Comparison of ENCODE assay signal across 12 cellular contexts in the genomic region with DNA sequence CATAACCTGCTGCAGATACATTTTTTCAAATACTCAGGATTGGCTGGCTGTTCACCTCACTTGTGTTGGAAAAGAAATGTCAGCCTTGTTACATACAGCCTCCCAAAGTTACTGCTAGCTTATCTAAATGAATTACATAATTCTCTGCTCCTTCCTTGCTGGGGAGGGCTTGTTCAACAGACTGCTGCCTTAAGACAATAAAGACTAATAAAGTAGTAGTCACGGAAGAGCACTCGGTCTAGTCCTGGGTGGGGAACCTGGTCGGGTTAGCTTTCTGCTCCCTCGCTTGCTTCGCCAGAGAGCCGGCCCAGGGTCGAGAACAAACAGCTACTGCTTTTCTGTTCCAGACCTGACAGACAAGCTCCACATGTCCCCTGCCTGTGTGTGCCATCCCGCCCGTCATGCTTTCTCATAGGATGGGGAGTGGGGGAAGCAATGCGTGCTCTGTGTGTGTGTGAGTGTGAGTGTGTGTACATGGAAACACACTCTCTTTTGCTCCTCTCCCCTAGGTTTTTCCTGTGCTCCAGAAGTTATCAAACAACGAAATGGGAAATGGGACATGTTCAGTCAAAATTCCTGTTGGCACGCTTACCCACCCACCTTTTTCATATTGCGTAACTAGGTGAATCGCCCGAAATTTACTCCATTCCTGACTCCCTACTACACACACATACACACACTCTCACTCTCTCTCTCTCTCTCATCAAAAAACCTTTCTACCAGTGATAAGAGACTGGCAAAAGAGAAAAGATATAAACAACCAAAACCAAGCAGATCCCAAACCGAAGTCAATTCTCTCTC. TPM values are rescaled to one million over a fixed set of nuclear protein-coding genes. Genes with fewer than 3 reads are reported as not detected.
DNase-seq lines count a peak whose midpoint lies in the region; ATAC-seq and TF ChIP-seq lines count a peak whose summit lies in the region.
"Had no signal": no experiment of that assay in that cellular context is flagged by ENCODE, and none has a peak within 500 bp of the region (broad histone marks: within the 10 kb centered on the region; RNA-seq: fewer than 3 reads in every experiment).

No MANE protein-coding gene starts in this region.

- no peak overlapping the region for H3K27ac Mint-ChIP-seq in activated CD4-positive, alpha-beta T cell treated with anti-CD3 and anti-CD28 coated beads, Interleukin-2, amount 10 ng/mL, durations not matched to agents 24 days and 14 days
- H3K27ac Mint-ChIP-seq in endothelial cell (ENCODE audit: unreplicated experiment), result no peak overlapping the region
- H3K27ac Mint-ChIP-seq in naive thymus-derived CD8-positive, alpha-beta T cell, result peak overlapping the region in 2 of 10 donors; percentile 38 to 47
- no peak overlapping the region for H3K27ac Mint-ChIP-seq in activated CD8-positive, alpha-beta memory T cell treated with anti-CD3 and anti-CD28 coated beads, Interleukin-2, amount 10 ng/mL, durations not matched to agents 7 days and 5 days

- H3K4me3 ChIP-seq in tibial nerve (peak overlapping the region; percentile 46 to 76 (median 57)), Peyer's patch (peak overlapping the region in 1 of 4 donors; percentile 52)

- ATAC-seq in naive thymus-derived CD8-positive, alpha-beta T cell, result no peak
- ATAC-seq in activated CD8-positive, alpha-beta memory T cell treated with anti-CD3 and anti-CD28 coated beads, Interleukin-2, amount 10 ng/mL, durations not matched to agents 7 days and 5 days, result no peak

- CTCF ChIA-PET in activated CD8-positive, alpha-beta memory T cell treated with anti-CD3 and anti-CD28 coated beads, Interleukin-2, amount 10 ng/mL, durations not matched to agents 7 days and 5 days (lab: Charles Lee), result interaction anchor here (1.4 kb wide), 1 partner anchor 9 kb away, joined by 3 read pairs; no protein-coding TSS in a partner anchor

- H3K27me3 ChIP-seq in tibial nerve (peaks cover 0 to 4% of the 10 kb centered on the region in 2 donors), Peyer's patch (peaks cover 0 to 7% of the 10 kb centered on the region in 2 donors)

- POLR2A ChIA-PET in naive thymus-derived CD8-positive, alpha-beta T cell (lab: Charles Lee), result no interaction called here

- H3K36me3 ChIP-seq in tibial nerve, result no peaks in the 10 kb centered on the region
- H3K36me3 ChIP-seq in Peyer's patch, result no peaks in the 10 kb centered on the region

- DNase-seq in activated CD4-positive, alpha-beta T cell treated with anti-CD3 and anti-CD28 coated beads, Interleukin-2, amount 10 ng/mL, durations not matched to agents 24 days and 14 days, result no peak
- no peak for DNase-seq in activated CD4-positive, alpha-beta T cell treated with anti-CD3 and anti-CD28 coated beads for 1 hour
- DNase-seq in endothelial cell (ENCODE audit: low spot score) (no peak), tibial nerve (ENCODE audit: low spot score in 2 of 2) (no peak), Peyer's patch (no peak), superior temporal gyrus (ENCODE audit: extremely low spot score) (no peak)
- DNase-seq in naive thymus-derived CD8-positive, alpha-beta T cell, result no peak
- DNase-seq in activated CD8-positive, alpha-beta memory T cell treated with anti-CD3 and anti-CD28 coated beads, Interleukin-2, amount 10 ng/mL, durations not matched to agents 7 days and 5 days, result no peak
- DNase-seq: NCI-H2029 had no signal

- TF ChIP-seq EP300 in tibial nerve (IDR thresholded peaks at IDR 0.05), result no peak

- H3K27ac ChIP-seq in tibial nerve, result no peak overlapping the region
- no peak overlapping the region for H3K27ac ChIP-seq in Peyer's patch
- H3K27ac ChIP-seq: epithelial cell of prostate had no signal

- peak overlapping the region; percentile 17 for H3K4me3 Mint-ChIP-seq in activated CD4-positive, alpha-beta T cell treated with anti-CD3 and anti-CD28 coated beads, Interleukin-2, amount 10 ng/mL, durations not matched to agents 24 days and 14 days
- H3K4me3 Mint-ChIP-seq in endothelial cell (ENCODE audit: unreplicated experiment), result peak overlapping the region; percentile 95
- peak overlapping the region in 9 of 10 donors; percentile 1 to 67 (median 19) for H3K4me3 Mint-ChIP-seq in naive thymus-derived CD8-positive, alpha-beta T cell
- no peak overlapping the region for H3K4me3 Mint-ChIP-seq in activated CD8-positive, alpha-beta memory T cell treated with anti-CD3 and anti-CD28 coated beads, Interleukin-2, amount 10 ng/mL, durations not matched to agents 7 days and 5 days

- no peaks in the 10 kb centered on the region for H3K9me3 ChIP-seq in tibial nerve
- no peaks in the 10 kb centered on the region for H3K9me3 ChIP-seq in Peyer's patch

- intact Hi-C loops in activated CD4-positive, alpha-beta T cell treated with anti-CD3 and anti-CD28 coated beads, Interleukin-2, amount 10 ng/mL, durations not matched to agents 24 days and 14 days (cut with micrococcal nuclease), result loop anchor here (5.0 kb wide), 1 partner anchor 224 kb away; no protein-coding TSS in a partner anchor

- TF ChIP-seq POLR2A in tibial nerve (IDR thresholded peaks at IDR 0.05) (no peak), Peyer's patch (IDR thresholded peaks at IDR 0.05) (no peak)

- TF ChIP-seq CTCF in endothelial cell (IDR thresholded peaks at IDR 0.05; ENCODE audit: unreplicated experiment) (no peak), tibial nerve (IDR thresholded peaks at IDR 0.05) (no peak), Peyer's patch (IDR thresholded peaks at IDR 0.05) (no peak)

- peaks cover 12% of the 10 kb centered on the region for H3K4me1 Mint-ChIP-seq in activated CD4-positive, alpha-beta T cell treated with anti-CD3 and anti-CD28 coated beads, Interleukin-2, amount 10 ng/mL, durations not matched to agents 24 days and 14 days
- H3K4me1 Mint-ChIP-seq in endothelial cell (ENCODE audit: unreplicated experiment), result peaks cover 3% of the 10 kb centered on the region
- peaks cover 6 to 20% (median 16%) of the 10 kb centered on the region in 4 donors for H3K4me1 Mint-ChIP-seq in naive thymus-derived CD8-positive, alpha-beta T cell
- peaks cover 14% of the 10 kb centered on the region for H3K4me1 Mint-ChIP-seq in activated CD8-positive, alpha-beta memory T cell treated with anti-CD3 and anti-CD28 coated beads, Interleukin-2, amount 10 ng/mL, durations not matched to agents 7 days and 5 days

- peaks cover 45% of the 10 kb centered on the region for H3K27me3 Mint-ChIP-seq in activated CD4-positive, alpha-beta T cell treated with anti-CD3 and anti-CD28 coated beads, Interleukin-2, amount 10 ng/mL, durations not matched to agents 24 days and 14 days
- H3K27me3 Mint-ChIP-seq in endothelial cell (ENCODE audit: unreplicated experiment), result peaks cover 4% of the 10 kb centered on the region
- H3K27me3 Mint-ChIP-seq in naive thymus-derived CD8-positive, alpha-beta T cell, result peaks cover 33 to 60% (median 43%) of the 10 kb centered on the region in 5 donors
- peaks cover 51% of the 10 kb centered on the region for H3K27me3 Mint-ChIP-seq in activated CD8-positive, alpha-beta memory T cell treated with anti-CD3 and anti-CD28 coated beads, Interleukin-2, amount 10 ng/mL, durations not matched to agents 7 days and 5 days

- H3K4me1 ChIP-seq in tibial nerve, result peaks cover 0 to 27% (median 0%) of the 10 kb centered on the region in 4 donors
- peaks cover 0 to 17% (median 0%) of the 10 kb centered on the region in 4 donors for H3K4me1 ChIP-seq in Peyer's patch

- H3K9me3 Mint-ChIP-seq in activated CD4-positive, alpha-beta T cell treated with anti-CD3 and anti-CD28 coated beads, Interleukin-2, amount 10 ng/mL, durations not matched to agents 24 days and 14 days, result no peaks in the 10 kb centered on the region
- H3K9me3 Mint-ChIP-seq in endothelial cell (ENCODE audit: unreplicated experiment), result no peaks in the 10 kb centered on the region
- H3K9me3 Mint-ChIP-seq in naive thymus-derived CD8-positive, alpha-beta T cell, result peaks cover 0 to 5% (median 0%) of the 10 kb centered on the region in 9 donors
- H3K9me3 Mint-ChIP-seq in activated CD8-positive, alpha-beta memory T cell treated with anti-CD3 and anti-CD28 coated beads, Interleukin-2, amount 10 ng/mL, durations not matched to agents 7 days and 5 days (ENCODE audit: low read depth), result no peaks in the 10 kb centered on the region

- H3K36me3 Mint-ChIP-seq in activated CD4-positive, alpha-beta T cell treated with anti-CD3 and anti-CD28 coated beads, Interleukin-2, amount 10 ng/mL, durations not matched to agents 24 days and 14 days (ENCODE audit: low read depth), result no peaks in the 10 kb centered on the region
- H3K36me3 Mint-ChIP-seq in endothelial cell (ENCODE audit: low read depth, unreplicated experiment), result no peaks in the 10 kb centered on the region
- no peaks in the 10 kb centered on the region for H3K36me3 Mint-ChIP-seq in naive thymus-derived CD8-positive, alpha-beta T cell
- no peaks in the 10 kb centered on the region for H3K36me3 Mint-ChIP-seq in activated CD8-positive, alpha-beta memory T cell treated with anti-CD3 and anti-CD28 coated beads, Interleukin-2, amount 10 ng/mL, durations not matched to agents 7 days and 5 days

- WGBS in tibial nerve, 2 donors, result 45 to 56% methylated on average over 11 to 16 of the region's 16 CpGs

RNA-seq across cellular contexts. Expression of a gene that starts 1.4 kb away (rescaled TPM):
- total RNA-seq in activated CD4-positive, alpha-beta T cell treated with anti-CD3 and anti-CD28 coated beads, Interleukin-2, amount 10 ng/mL, durations not matched to agents 24 days and 14 days, result not detected in 2 replicates
- total RNA-seq in endothelial cell (ENCODE audit: unreplicated experiment) (2.6 TPM), tibial nerve (1 to 10 TPM; 3.6 to 9.4 (median 6.6) TPM), Peyer's patch (1 to 10 TPM in 2 of 4 donors, under 1 TPM in 1, not detected in 1; 0.95 to 1.8 (median 1.6) TPM)
- not detected for total RNA-seq in naive thymus-derived CD8-positive, alpha-beta T cell
- polyA plus RNA-seq in naive thymus-derived CD8-positive, alpha-beta T cell, result not detected
- not detected for total RNA-seq in activated CD8-positive, alpha-beta memory T cell treated with anti-CD3 and anti-CD28 coated beads, Interleukin-2, amount 10 ng/mL, durations not matched to agents 7 days and 5 days
- total RNA-seq: SK-MEL-5 had no signal

RNA-seq across cellular contexts. Expression of a gene that starts 12.7 kb away (rescaled TPM):
- not detected in 2 replicates for total RNA-seq in activated CD4-positive, alpha-beta T cell treated with anti-CD3 and anti-CD28 coated beads, Interleukin-2, amount 10 ng/mL, durations not matched to agents 24 days and 14 days
- total RNA-seq in endothelial cell (ENCODE audit: unreplicated experiment) (0.38 TPM), tibial nerve (1 to 10 TPM in 1 of 4 donors, under 1 TPM in 3; 0.21 to 1.1 (median 0.65) TPM), Peyer's patch (1 to 10 TPM in 1 of 4 donors, not detected in 3; 1.7 TPM)
- not detected for total RNA-seq in naive thymus-derived CD8-positive, alpha-beta T cell
- polyA plus RNA-seq in naive thymus-derived CD8-positive, alpha-beta T cell, result not detected
- not detected for total RNA-seq in activated CD8-positive, alpha-beta memory T cell treated with anti-CD3 and anti-CD28 coated beads, Interleukin-2, amount 10 ng/mL, durations not matched to agents 7 days and 5 days
- total RNA-seq: pulmonary artery endothelial cell, SK-MEL-5 had no signal
